9 cellular contexts compared by ENCODE assay signal in the genomic region with DNA sequence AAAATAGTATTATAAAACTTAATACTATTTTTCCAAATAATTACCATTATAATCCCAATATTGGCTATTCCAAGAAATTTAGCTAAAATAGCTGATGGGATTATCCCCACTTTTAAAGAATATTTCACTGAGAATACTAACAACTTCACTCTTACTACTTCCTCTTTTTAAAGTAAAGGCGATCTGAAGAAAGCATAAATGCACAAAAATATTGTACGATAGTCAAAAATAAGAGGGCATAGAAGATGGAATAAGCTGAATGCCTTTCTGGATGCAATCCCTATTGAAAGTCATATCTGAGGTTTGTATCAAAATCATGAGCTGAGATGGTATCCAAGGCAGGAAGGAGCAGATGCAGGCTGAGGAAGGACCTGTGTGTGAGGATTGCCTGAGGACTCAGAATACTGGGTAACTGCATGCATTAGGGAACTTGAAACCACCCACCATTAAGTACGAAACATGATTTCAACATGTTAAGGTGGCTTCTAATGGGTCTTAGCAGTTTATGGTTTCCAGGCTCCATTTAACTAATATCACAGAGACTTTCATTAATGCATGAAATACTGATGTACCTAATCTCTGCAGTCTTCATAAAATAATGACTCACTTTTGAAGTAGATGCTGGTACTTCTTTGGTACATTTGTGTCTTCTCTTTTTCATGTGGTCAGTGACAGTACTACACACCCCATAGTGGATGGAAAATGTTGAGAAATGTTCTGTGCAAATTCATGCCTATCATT. TPM values are rescaled to one million over a fixed set of nuclear protein-coding genes. Genes with fewer than 3 reads are reported as not detected.
DNase-seq lines count a peak whose midpoint lies in the region; ATAC-seq and TF ChIP-seq lines count a peak whose summit lies in the region.
"Had no signal": no experiment of that assay in that cellular context is flagged by ENCODE, and none has a peak within 500 bp of the region (broad histone marks: within the 10 kb centered on the region; RNA-seq: fewer than 3 reads in every experiment).

No MANE protein-coding gene starts in this region.

- H3K4me1 Mint-ChIP-seq in CD8-positive, alpha-beta T cell (ENCODE audit: low read depth) = peaks cover 24% of the 10 kb centered on the region
- H3K4me1 Mint-ChIP-seq in activated T-helper 2 cell treated with anti-CD3 and anti-CD28 coated beads, Interferon-gamma antibody, Interleukin-2, Interleukin-4, amounts not matched to agents 10 μg/mL and 5 μg/mL and 100 μg/mL, durations not matched to agents 14 hours and 24 hours and 36 hours (ENCODE audit: low read depth) = peaks cover 64% of the 10 kb centered on the region

- POLR2A ChIA-PET in CD8-positive, alpha-beta T cell (lab: Charles Lee) = interaction anchor here (1.2 kb wide), 2 partner anchors 29 to 513 kb away, joined by 3 to 4 read pairs; partner anchors contain the start of gene UCHL5

- H3K27ac Mint-ChIP-seq in CD8-positive, alpha-beta T cell = no peak overlapping the region
- H3K27ac Mint-ChIP-seq in activated T-helper 2 cell treated with anti-CD3 and anti-CD28 coated beads, Interferon-gamma antibody, Interleukin-2, Interleukin-4, amounts not matched to agents 10 μg/mL and 5 μg/mL and 100 μg/mL, durations not matched to agents 14 hours and 24 hours and 36 hours = peak overlapping the region; percentile 1

- H3K36me3 ChIP-seq in CD8-positive, alpha-beta T cell (ENCODE audit: insufficient read depth, low read length) = no peaks in the 10 kb centered on the region
- H3K36me3 ChIP-seq in thoracic aorta = no peaks in the 10 kb centered on the region

- no peak for TF ChIP-seq CTCF in CD8-positive, alpha-beta T cell (IDR thresholded peaks at IDR 0.05)
- TF ChIP-seq CTCF in GM20000 (IDR thresholded peaks at IDR 0.05; ENCODE audit: extremely low read depth, missing control alignments) = no peak
- peak; percentile 31 for TF ChIP-seq CTCF in thoracic aorta (IDR thresholded peaks at IDR 0.05)
- no peak for TF ChIP-seq CTCF in coronary artery (IDR thresholded peaks at IDR 0.05)

- H3K4me1 ChIP-seq in CD8-positive, alpha-beta T cell (ENCODE audit: insufficient read depth, low read length) = no peaks in the 10 kb centered on the region
- H3K4me1 ChIP-seq in thoracic aorta (ENCODE audit: control insufficient read depth in 1 of 2, low read depth in 2 of 2) = peaks cover 9 to 11% of the 10 kb centered on the region in 2 donors

- intact Hi-C loops in CD8-positive, alpha-beta T cell (cut with DNase I, micrococcal nuclease) = no loop called here
- intact Hi-C loops in activated T-helper 2 cell treated with anti-CD3 and anti-CD28 coated beads, Interferon-gamma antibody, Interleukin-2, Interleukin-4, amounts not matched to agents 10 μg/mL and 5 μg/mL and 100 μg/mL, durations not matched to agents 14 hours and 24 hours and 36 hours (cut with micrococcal nuclease) = loop anchor here (1.0 to 10.0 kb wide), 8 partner anchors 10 to 579 kb away; partner anchors contain the start of genes CDC73 and RGS1

- H3K4me3 ChIP-seq in CD8-positive, alpha-beta T cell (ENCODE audit: low read depth, low read length) = no peak overlapping the region
- no peak overlapping the region for H3K4me3 ChIP-seq in thoracic aorta
- no peak overlapping the region for H3K4me3 ChIP-seq in coronary artery

- H3K9me3 ChIP-seq in CD8-positive, alpha-beta T cell (ENCODE audit: low read length) = no peaks in the 10 kb centered on the region
- H3K9me3 ChIP-seq in thoracic aorta = no peaks in the 10 kb centered on the region

- ATAC-seq in CD8-positive, alpha-beta T cell = peak; percentile 35
- ATAC-seq in HG03520 (IDR thresholded peaks at IDR 0.05; ENCODE audit: unreplicated experiment) = peak; percentile 57
- ATAC-seq in thoracic aorta (ENCODE audit: insufficient number of reproducible peaks, low FRiP score, low read depth) = no peak

- no peak overlapping the region for H3K27ac ChIP-seq in CD8-positive, alpha-beta T cell (ENCODE audit: low read depth, low read length)
- H3K27ac ChIP-seq in thoracic aorta (no peak overlapping the region), coronary artery (no peak overlapping the region)

- H3K36me3 Mint-ChIP-seq in CD8-positive, alpha-beta T cell = no peaks in the 10 kb centered on the region
- no peaks in the 10 kb centered on the region for H3K36me3 Mint-ChIP-seq in activated T-helper 2 cell treated with anti-CD3 and anti-CD28 coated beads, Interferon-gamma antibody, Interleukin-2, Interleukin-4, amounts not matched to agents 10 μg/mL and 5 μg/mL and 100 μg/mL, durations not matched to agents 14 hours and 24 hours and 36 hours (ENCODE audit: low read depth)

- H3K27me3 ChIP-seq in CD8-positive, alpha-beta T cell (ENCODE audit: insufficient read depth, low read length) = no peaks in the 10 kb centered on the region
- no peaks in the 10 kb centered on the region for H3K27me3 ChIP-seq in thoracic aorta (replicated peaks; ENCODE audit: insufficient read depth)

- no peaks in the 10 kb centered on the region for H3K9me3 Mint-ChIP-seq in CD8-positive, alpha-beta T cell
- H3K9me3 Mint-ChIP-seq in activated T-helper 2 cell treated with anti-CD3 and anti-CD28 coated beads, Interferon-gamma antibody, Interleukin-2, Interleukin-4, amounts not matched to agents 10 μg/mL and 5 μg/mL and 100 μg/mL, durations not matched to agents 14 hours and 24 hours and 36 hours = no peaks in the 10 kb centered on the region

- CTCF ChIA-PET in CD8-positive, alpha-beta T cell (lab: Charles Lee) = interaction anchor here (0.6 to 1.3 kb wide), 4 partner anchors 17 to 68 kb away, joined by 3 read pairs; no protein-coding TSS in a partner anchor

- H3K27me3 Mint-ChIP-seq in CD8-positive, alpha-beta T cell (ENCODE audit: low read depth) = no peaks in the 10 kb centered on the region
- H3K27me3 Mint-ChIP-seq in activated T-helper 2 cell treated with anti-CD3 and anti-CD28 coated beads, Interferon-gamma antibody, Interleukin-2, Interleukin-4, amounts not matched to agents 10 μg/mL and 5 μg/mL and 100 μg/mL, durations not matched to agents 14 hours and 24 hours and 36 hours (ENCODE audit: low read depth) = no peaks in the 10 kb centered on the region

- H3K4me3 Mint-ChIP-seq in CD8-positive, alpha-beta T cell = no peak overlapping the region
- no peak overlapping the region for H3K4me3 Mint-ChIP-seq in activated T-helper 2 cell treated with anti-CD3 and anti-CD28 coated beads, Interferon-gamma antibody, Interleukin-2, Interleukin-4, amounts not matched to agents 10 μg/mL and 5 μg/mL and 100 μg/mL, durations not matched to agents 14 hours and 24 hours and 36 hours (ENCODE audit: low read depth)

- no peak for DNase-seq in CD8-positive, alpha-beta T cell
- DNase-seq in GM20000 (ENCODE audit: low spot score) = peak; percentile 21
- DNase-seq in activated T-helper 2 cell treated with anti-CD3 and anti-CD28 coated beads, Interferon-gamma antibody, Interleukin-2, Interleukin-4, amounts not matched to agents 10 μg/mL and 5 μg/mL and 100 μg/mL, durations not matched to agents 14 hours and 24 hours and 36 hours (ENCODE audit: low spot score) = no peak
- DNase-seq in thoracic aorta (ENCODE audit: low spot score) = no peak
- no peak for DNase-seq in GF-D8 (lab: John Stamatoyannopoulos, UW)
- no peak for DNase-seq in NCI-H187 (lab: John Stamatoyannopoulos, UW)
- no peak for DNase-seq in coronary artery (ENCODE audit: low spot score)

RNA-seq across cellular contexts. Expression of gene RGS1, which starts 29.6 kb away (rescaled TPM):
- 100 to 1,000 TPM; 366 to 383 TPM for total RNA-seq in CD8-positive, alpha-beta T cell
- total RNA-seq in activated T-helper 2 cell treated with anti-CD3 and anti-CD28 coated beads, Interferon-gamma antibody, Interleukin-2, Interleukin-4, amounts not matched to agents 10 μg/mL and 5 μg/mL and 100 μg/mL, durations not matched to agents 14 hours and 24 hours and 36 hours = 4.2 and 4.3 TPM in 2 replicates
- 100 to 1,000 TPM in 1 of 2 donors, 10 to 100 TPM in 1; 54.0 to 127 TPM for total RNA-seq in thoracic aorta
- total RNA-seq: dermis microvascular lymphatic vessel endothelial cell had no signal

Comparison
In these comparisons a context has a peak if more than half of its experiments do, and no peak if none do; other contexts are left out.
1. RNA of gene RGS1, which starts 29.6 kb away (total RNA-seq): 366 to 383 TPM in CD8-positive, alpha-beta T cell and 54.0 to 127 TPM in thoracic aorta; 4.2 to 4.3 TPM in activated T-helper 2 cell treated with anti-CD3 and anti-CD28 coated beads, Interferon-gamma antibody, Interleukin-2, Interleukin-4, amounts not matched to agents 10 μg/mL and 5 μg/mL and 100 μg/mL, durations not matched to agents 14 hours and 24 hours and 36 hours; every median in the first group is over 10 times any median in the second.